In the genomic region with DNA sequence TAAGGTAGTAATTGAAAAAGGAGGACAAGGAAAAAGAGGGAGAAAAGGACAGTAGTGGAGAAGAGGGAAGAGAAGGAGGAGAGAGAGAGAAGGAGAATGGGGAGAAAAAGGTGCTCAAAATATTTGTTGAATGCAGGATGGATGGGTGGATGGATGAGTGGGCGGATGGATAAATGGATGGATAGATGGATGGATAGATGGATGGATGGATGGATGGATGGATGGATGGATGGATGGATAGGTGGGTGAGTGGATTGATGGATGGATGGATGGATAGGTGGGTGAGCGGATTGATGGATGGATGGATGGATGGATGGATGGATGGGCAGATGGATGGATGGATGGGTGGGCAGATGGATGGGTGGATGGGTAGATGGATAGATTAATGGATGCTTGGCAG, we compare ENCODE assay signal across 9 cellular contexts.
"Had no signal": no experiment of that assay in that cellular context is flagged by ENCODE, and none has a peak within 500 bp of the region (broad histone marks: within the 10 kb centered on the region; RNA-seq: fewer than 3 reads in every experiment).

No MANE protein-coding gene starts in this region.

- H3K27ac ChIP-seq: GM23248 had no signal

- H3K9me3 ChIP-seq: HAP-1 had no signal

- H3K4me2 ChIP-seq: GM23338 had no signal

- H3K9me3 Mint-ChIP-seq: HFFc6 had no signal

- H2AFZ ChIP-seq: GM23248, GM23338 had no signal

- H3K4me1 ChIP-seq: HAP-1 had no signal

- H3K36me3 ChIP-seq: HAP-1 had no signal

- H3K4me3 Mint-ChIP-seq: GM23338, H9, HFFc6 had no signal

- H3K9ac ChIP-seq: GM23248 had no signal

- ATAC-seq: GM23338, HCT116 had no signal

- H3K27ac Mint-ChIP-seq: GM23338, HFFc6 had no signal

- H3K4me3 ChIP-seq: GM23248, GM23338, HAP-1 had no signal

- DNase-seq: GM23248, GOT3, H7, H9, HCEC 1CT, HFFc6 had no signal
